1 cellular context compared by ENCODE assay signal in the genomic region with DNA sequence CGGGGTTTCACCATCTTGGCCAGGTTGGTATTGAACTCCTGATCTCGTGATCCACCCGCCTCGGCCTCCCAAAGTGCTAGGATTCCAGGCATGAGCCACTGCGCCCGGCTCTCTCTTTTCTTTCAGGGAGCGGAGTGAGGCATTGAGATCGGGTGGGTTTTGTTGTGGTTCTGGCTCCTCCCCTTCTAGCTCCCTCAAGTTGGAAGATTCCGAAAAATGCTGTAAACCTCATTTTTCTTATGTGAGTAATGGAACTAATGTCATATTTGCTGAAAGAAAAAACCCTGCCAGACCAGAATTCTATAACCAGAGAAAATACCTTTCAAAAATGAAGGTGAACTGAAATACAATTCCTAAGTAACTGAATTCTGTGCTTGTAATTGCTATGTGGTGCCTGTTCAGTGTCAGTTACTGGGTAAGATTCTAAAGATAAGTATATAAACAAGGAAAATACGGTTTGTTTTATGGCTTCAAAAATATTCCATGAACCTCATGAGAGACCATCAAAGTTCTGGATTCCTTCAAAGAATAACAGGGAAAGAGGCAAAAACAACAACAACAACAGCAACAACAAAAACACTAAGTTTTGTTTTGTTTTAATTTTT.
TF ChIP-seq lines count a peak whose summit lies in the region.

No MANE protein-coding gene starts in this region.

TF ChIP-seq in GM23338, 12 proteins besides CTCF, POLR2A, EP300 and RAD21:
- TF ChIP-seq ZNF114 (CRISPR knock-in tag; IDR thresholded peaks at IDR 0.05) (no peak), POLR2AphosphoS5 (IDR thresholded peaks at IDR 0.05; ENCODE audit: low read depth) (no peak), NANOG (IDR thresholded peaks at IDR 0.05; ENCODE audit: borderline replicate concordance) (no peak), CREB1 (CRISPR knock-in tag; IDR thresholded peaks at IDR 0.05; ENCODE audit: low read depth) (no peak), EZH2 (IDR thresholded peaks at IDR 0.05; ENCODE audit: low read depth, unreplicated experiment) (no peak), STAT1 (IDR thresholded peaks at IDR 0.05; ENCODE audit: unreplicated experiment) (no peak), EZH2phosphoT487 (IDR thresholded peaks at IDR 0.05; ENCODE audit: unreplicated experiment) (no peak), JUNB (IDR thresholded peaks at IDR 0.05; ENCODE audit: unreplicated experiment) (no peak), ZNF331 (CRISPR knock-in tag; IDR thresholded peaks at IDR 0.05; ENCODE audit: low read depth) (no peak)
- TF ChIP-seq, protein P1, sequence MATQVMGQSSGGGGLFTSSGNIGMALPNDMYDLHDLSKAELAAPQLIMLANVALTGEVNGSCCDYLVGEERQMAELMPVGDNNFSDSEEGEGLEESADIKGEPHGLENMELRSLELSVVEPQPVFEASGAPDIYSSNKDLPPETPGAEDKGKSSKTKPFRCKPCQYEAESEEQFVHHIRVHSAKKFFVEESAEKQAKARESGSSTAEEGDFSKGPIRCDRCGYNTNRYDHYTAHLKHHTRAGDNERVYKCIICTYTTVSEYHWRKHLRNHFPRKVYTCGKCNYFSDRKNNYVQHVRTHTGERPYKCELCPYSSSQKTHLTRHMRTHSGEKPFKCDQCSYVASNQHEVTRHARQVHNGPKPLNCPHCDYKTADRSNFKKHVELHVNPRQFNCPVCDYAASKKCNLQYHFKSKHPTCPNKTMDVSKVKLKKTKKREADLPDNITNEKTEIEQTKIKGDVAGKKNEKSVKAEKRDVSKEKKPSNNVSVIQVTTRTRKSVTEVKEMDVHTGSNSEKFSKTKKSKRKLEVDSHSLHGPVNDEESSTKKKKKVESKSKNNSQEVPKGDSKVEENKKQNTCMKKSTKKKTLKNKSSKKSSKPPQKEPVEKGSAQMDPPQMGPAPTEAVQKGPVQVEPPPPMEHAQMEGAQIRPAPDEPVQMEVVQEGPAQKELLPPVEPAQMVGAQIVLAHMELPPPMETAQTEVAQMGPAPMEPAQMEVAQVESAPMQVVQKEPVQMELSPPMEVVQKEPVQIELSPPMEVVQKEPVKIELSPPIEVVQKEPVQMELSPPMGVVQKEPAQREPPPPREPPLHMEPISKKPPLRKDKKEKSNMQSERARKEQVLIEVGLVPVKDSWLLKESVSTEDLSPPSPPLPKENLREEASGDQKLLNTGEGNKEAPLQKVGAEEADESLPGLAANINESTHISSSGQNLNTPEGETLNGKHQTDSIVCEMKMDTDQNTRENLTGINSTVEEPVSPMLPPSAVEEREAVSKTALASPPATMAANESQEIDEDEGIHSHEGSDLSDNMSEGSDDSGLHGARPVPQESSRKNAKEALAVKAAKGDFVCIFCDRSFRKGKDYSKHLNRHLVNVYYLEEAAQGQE (IDR thresholded peaks at IDR 0.05; ENCODE audit: unreplicated experiment), result no peak
- TF ChIP-seq, protein P2, sequence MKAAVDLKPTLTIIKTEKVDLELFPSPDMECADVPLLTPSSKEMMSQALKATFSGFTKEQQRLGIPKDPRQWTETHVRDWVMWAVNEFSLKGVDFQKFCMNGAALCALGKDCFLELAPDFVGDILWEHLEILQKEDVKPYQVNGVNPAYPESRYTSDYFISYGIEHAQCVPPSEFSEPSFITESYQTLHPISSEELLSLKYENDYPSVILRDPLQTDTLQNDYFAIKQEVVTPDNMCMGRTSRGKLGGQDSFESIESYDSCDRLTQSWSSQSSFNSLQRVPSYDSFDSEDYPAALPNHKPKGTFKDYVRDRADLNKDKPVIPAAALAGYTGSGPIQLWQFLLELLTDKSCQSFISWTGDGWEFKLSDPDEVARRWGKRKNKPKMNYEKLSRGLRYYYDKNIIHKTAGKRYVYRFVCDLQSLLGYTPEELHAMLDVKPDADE (IDR thresholded peaks at IDR 0.05), result no peak
- TF ChIP-seq, protein P3, sequence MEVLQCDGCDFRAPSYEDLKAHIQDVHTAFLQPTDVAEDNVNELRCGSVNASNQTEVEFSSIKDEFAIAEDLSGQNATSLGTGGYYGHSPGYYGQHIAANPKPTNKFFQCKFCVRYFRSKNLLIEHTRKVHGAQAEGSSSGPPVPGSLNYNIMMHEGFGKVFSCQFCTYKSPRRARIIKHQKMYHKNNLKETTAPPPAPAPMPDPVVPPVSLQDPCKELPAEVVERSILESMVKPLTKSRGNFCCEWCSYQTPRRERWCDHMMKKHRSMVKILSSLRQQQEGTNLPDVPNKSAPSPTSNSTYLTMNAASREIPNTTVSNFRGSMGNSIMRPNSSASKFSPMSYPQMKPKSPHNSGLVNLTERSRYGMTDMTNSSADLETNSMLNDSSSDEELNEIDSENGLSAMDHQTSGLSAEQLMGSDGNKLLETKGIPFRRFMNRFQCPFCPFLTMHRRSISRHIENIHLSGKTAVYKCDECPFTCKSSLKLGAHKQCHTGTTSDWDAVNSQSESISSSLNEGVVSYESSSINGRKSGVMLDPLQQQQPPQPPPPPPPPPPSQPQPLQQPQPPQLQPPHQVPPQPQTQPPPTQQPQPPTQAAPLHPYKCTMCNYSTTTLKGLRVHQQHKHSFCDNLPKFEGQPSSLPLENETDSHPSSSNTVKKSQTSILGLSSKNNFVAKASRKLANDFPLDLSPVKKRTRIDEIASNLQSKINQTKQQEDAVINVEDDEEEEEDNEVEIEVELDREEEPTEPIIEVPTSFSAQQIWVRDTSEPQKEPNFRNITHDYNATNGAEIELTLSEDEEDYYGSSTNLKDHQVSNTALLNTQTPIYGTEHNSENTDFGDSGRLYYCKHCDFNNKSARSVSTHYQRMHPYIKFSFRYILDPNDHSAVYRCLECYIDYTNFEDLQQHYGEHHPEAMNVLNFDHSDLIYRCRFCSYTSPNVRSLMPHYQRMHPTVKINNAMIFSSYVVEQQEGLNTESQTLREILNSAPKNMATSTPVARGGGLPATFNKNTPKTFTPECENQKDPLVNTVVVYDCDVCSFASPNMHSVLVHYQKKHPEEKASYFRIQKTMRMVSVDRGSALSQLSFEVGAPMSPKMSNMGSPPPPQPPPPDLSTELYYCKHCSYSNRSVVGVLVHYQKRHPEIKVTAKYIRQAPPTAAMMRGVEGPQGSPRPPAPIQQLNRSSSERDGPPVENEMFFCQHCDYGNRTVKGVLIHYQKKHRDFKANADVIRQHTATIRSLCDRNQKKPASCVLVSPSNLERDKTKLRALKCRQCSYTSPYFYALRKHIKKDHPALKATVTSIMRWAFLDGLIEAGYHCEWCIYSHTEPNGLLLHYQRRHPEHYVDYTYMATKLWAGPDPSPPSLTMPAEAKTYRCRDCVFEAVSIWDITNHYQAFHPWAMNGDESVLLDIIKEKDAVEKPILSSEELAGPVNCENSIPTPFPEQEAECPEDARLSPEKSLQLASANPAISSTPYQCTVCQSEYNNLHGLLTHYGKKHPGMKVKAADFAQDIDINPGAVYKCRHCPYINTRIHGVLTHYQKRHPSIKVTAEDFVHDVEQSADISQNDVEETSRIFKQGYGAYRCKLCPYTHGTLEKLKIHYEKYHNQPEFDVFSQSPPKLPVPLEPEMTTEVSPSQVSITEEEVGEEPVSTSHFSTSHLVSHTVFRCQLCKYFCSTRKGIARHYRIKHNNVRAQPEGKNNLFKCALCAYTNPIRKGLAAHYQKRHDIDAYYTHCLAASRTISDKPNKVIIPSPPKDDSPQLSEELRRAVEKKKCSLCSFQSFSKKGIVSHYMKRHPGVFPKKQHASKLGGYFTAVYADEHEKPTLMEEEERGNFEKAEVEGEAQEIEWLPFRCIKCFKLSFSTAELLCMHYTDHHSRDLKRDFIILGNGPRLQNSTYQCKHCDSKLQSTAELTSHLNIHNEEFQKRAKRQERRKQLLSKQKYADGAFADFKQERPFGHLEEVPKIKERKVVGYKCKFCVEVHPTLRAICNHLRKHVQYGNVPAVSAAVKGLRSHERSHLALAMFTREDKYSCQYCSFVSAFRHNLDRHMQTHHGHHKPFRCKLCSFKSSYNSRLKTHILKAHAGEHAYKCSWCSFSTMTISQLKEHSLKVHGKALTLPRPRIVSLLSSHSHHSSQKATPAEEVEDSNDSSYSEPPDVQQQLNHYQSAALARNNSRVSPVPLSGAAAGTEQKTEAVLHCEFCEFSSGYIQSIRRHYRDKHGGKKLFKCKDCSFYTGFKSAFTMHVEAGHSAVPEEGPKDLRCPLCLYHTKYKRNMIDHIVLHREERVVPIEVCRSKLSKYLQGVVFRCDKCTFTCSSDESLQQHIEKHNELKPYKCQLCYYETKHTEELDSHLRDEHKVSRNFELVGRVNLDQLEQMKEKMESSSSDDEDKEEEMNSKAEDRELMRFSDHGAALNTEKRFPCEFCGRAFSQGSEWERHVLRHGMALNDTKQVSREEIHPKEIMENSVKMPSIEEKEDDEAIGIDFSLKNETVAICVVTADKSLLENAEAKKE (CRISPR knock-in tag; IDR thresholded peaks at IDR 0.05), result no peak
